1 cellular context compared by ENCODE assay signal in the genomic region with DNA sequence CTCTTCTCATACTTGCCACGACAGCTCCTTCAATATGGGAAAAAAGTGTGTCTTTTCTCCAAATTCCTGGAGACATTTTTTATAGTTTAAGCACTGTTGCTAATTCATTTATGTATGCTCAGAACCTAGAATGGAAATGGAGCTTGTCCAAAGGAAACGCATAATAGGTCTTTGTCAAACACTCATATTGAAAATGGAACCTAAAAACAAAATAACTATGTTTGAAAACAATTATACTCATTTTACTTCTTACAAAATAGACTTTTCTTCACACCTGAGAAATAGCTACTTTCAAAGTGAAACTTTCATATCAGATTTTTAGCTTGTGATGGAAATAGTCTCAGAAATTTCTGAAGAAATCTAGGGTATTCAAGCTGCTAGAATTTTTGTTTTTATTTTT.
TF ChIP-seq lines count a peak whose summit lies in the region.

No MANE protein-coding gene starts in this region.

TF ChIP-seq in GM12878, 131 proteins besides CTCF, POLR2A, EP300 and RAD21 (continued from another document and continues in another):
- TF ChIP-seq, protein P1, sequence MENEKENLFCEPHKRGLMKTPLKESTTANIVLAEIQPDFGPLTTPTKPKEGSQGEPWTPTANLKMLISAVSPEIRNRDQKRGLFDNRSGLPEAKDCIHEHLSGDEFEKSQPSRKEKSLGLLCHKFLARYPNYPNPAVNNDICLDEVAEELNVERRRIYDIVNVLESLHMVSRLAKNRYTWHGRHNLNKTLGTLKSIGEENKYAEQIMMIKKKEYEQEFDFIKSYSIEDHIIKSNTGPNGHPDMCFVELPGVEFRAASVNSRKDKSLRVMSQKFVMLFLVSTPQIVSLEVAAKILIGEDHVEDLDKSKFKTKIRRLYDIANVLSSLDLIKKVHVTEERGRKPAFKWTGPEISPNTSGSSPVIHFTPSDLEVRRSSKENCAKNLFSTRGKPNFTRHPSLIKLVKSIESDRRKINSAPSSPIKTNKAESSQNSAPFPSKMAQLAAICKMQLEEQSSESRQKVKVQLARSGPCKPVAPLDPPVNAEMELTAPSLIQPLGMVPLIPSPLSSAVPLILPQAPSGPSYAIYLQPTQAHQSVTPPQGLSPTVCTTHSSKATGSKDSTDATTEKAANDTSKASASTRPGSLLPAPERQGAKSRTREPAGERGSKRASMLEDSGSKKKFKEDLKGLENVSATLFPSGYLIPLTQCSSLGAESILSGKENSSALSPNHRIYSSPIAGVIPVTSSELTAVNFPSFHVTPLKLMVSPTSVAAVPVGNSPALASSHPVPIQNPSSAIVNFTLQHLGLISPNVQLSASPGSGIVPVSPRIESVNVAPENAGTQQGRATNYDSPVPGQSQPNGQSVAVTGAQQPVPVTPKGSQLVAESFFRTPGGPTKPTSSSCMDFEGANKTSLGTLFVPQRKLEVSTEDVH (IDR thresholded peaks at IDR 0.05; ENCODE audit: low read depth, partially characterized antibody) = no peak
- TF ChIP-seq HDGF (IDR thresholded peaks at IDR 0.05) (no peak), BRCA1 (IDR thresholded peaks at IDR 0.05; ENCODE audit: low read depth, low read length) (no peak), SREBF1 (IDR thresholded peaks at IDR 0.05; ENCODE audit: low read length) (no peak), CREB1 (IDR thresholded peaks at IDR 0.05; ENCODE audit: low read depth) (no peak), ZSCAN29 (IDR thresholded peaks at IDR 0.05) (no peak), MEF2A (IDR thresholded peaks at IDR 0.05; ENCODE audit: insufficient read depth, low read depth, low read length) (0 out of 2 replicates have a peak, but pooled peaks have one; percentile 42), SMARCA5 (IDR thresholded peaks at IDR 0.05) (no peak), RELA (IDR thresholded peaks at IDR 0.05; ENCODE audit: borderline replicate concordance, partially characterized antibody) (no peak), MXI1 (IDR thresholded peaks at IDR 0.05; ENCODE audit: low read depth, low read length) (no peak), EED (IDR thresholded peaks at IDR 0.05; ENCODE audit: low read depth) (no peak), TCF3 (IDR thresholded peaks at IDR 0.05; ENCODE audit: borderline replicate concordance, insufficient read depth, low read depth, low read length) (no peak), FOXM1 (IDR thresholded peaks at IDR 0.05; ENCODE audit: low read depth, low read length) (no peak), RB1 (IDR thresholded peaks at IDR 0.05; ENCODE audit: borderline replicate concordance) (peak; percentile 44; the same call in 1 of the 2 replicates), MYB (IDR thresholded peaks at IDR 0.05; ENCODE audit: borderline replicate concordance, low read depth, low read length) (no peak), JUNB (IDR thresholded peaks at IDR 0.05) (peak; percentile 90), FOXK2 (IDR thresholded peaks at IDR 0.05) (no peak), NFXL1 (IDR thresholded peaks at IDR 0.05; ENCODE audit: borderline replicate concordance) (no peak), JUND (IDR thresholded peaks at IDR 0.05; ENCODE audit: low read depth, low read length) (peak; percentile 75), YBX1 (IDR thresholded peaks at IDR 0.05) (no peak), MTA2 (IDR thresholded peaks at IDR 0.05; ENCODE audit: low read depth) (peak; percentile 80), TAF1 (IDR thresholded peaks at IDR 0.05; ENCODE audit: borderline replicate concordance, low read depth, low read length) (no peak), CHD2 (IDR thresholded peaks at IDR 0.05; ENCODE audit: borderline replicate concordance, low read depth, low read length) (no peak), HDAC2 (IDR thresholded peaks at IDR 0.05) (no peak), WRNIP1 (IDR thresholded peaks at IDR 0.05; ENCODE audit: borderline replicate concordance, low read depth, low read length) (no peak), SUPT20H (IDR thresholded peaks at IDR 0.05; ENCODE audit: borderline replicate concordance, control insufficient read depth, low read depth, low read length) (no peak), ZNF384 (IDR thresholded peaks at IDR 0.05; ENCODE audit: borderline replicate concordance, low read depth, low read length) (no peak), IRF4 (IDR thresholded peaks at IDR 0.05; ENCODE audit: low read depth, low read length) (no peak), ZNF217 (IDR thresholded peaks at IDR 0.05) (peak; percentile 35; the same call in 1 of the 2 replicates), IKZF1 (conservative IDR thresholded peaks at IDR 0.05) (0 out of 2 replicates have a peak, but pooled peaks have one; percentile 36), CHD1 (IDR thresholded peaks at IDR 0.05; ENCODE audit: low read depth, low read length) (no peak), BCL11A (IDR thresholded peaks at IDR 0.05; ENCODE audit: low read depth, low read length) (no peak), NRF1 (conservative IDR thresholded peaks at IDR 0.05; ENCODE audit: low read depth, low read length) (no peak), ZNF24 (IDR thresholded peaks at IDR 0.05) (no peak), TBL1XR1 (IDR thresholded peaks at IDR 0.05; ENCODE audit: low read depth, low read length) (no peak), NR2C2 (IDR thresholded peaks at IDR 0.05; ENCODE audit: borderline replicate concordance, control insufficient read depth, insufficient read length, low read depth) (no peak), YY1 (IDR thresholded peaks at IDR 0.05; ENCODE audit: low read depth, low read length) (no peak), STAT3 (IDR thresholded peaks at IDR 0.05; ENCODE audit: low read depth, low read length) (no peak), SRF (IDR thresholded peaks at IDR 0.05; ENCODE audit: low read depth in 2 of 2, low read length in 2 of 2) (no peak), CBFB (IDR thresholded peaks at IDR 0.05; ENCODE audit: low read depth) (no peak), SREBF2 (IDR thresholded peaks at IDR 0.05; ENCODE audit: low read length) (no peak), CREM (IDR thresholded peaks at IDR 0.05; ENCODE audit: low read depth) (peak; percentile 38; the same call in 1 of the 2 replicates)
- TF ChIP-seq, protein P2, sequence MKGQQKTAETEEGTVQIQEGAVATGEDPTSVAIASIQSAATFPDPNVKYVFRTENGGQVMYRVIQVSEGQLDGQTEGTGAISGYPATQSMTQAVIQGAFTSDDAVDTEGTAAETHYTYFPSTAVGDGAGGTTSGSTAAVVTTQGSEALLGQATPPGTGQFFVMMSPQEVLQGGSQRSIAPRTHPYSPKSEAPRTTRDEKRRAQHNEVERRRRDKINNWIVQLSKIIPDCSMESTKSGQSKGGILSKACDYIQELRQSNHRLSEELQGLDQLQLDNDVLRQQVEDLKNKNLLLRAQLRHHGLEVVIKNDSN (IDR thresholded peaks at IDR 0.05; ENCODE audit: borderline replicate concordance, extremely low read length, insufficient read depth, low read depth, low read length) = no peak
- TF ChIP-seq, protein P3, sequence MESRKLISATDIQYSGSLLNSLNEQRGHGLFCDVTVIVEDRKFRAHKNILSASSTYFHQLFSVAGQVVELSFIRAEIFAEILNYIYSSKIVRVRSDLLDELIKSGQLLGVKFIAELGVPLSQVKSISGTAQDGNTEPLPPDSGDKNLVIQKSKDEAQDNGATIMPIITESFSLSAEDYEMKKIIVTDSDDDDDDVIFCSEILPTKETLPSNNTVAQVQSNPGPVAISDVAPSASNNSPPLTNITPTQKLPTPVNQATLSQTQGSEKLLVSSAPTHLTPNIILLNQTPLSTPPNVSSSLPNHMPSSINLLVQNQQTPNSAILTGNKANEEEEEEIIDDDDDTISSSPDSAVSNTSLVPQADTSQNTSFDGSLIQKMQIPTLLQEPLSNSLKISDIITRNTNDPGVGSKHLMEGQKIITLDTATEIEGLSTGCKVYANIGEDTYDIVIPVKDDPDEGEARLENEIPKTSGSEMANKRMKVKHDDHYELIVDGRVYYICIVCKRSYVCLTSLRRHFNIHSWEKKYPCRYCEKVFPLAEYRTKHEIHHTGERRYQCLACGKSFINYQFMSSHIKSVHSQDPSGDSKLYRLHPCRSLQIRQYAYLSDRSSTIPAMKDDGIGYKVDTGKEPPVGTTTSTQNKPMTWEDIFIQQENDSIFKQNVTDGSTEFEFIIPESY (IDR thresholded peaks at IDR 0.05) = no peak
- TF ChIP-seq, protein P4, sequence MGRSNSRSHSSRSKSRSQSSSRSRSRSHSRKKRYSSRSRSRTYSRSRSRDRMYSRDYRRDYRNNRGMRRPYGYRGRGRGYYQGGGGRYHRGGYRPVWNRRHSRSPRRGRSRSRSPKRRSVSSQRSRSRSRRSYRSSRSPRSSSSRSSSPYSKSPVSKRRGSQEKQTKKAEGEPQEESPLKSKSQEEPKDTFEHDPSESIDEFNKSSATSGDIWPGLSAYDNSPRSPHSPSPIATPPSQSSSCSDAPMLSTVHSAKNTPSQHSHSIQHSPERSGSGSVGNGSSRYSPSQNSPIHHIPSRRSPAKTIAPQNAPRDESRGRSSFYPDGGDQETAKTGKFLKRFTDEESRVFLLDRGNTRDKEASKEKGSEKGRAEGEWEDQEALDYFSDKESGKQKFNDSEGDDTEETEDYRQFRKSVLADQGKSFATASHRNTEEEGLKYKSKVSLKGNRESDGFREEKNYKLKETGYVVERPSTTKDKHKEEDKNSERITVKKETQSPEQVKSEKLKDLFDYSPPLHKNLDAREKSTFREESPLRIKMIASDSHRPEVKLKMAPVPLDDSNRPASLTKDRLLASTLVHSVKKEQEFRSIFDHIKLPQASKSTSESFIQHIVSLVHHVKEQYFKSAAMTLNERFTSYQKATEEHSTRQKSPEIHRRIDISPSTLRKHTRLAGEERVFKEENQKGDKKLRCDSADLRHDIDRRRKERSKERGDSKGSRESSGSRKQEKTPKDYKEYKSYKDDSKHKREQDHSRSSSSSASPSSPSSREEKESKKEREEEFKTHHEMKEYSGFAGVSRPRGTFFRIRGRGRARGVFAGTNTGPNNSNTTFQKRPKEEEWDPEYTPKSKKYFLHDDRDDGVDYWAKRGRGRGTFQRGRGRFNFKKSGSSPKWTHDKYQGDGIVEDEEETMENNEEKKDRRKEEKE (IDR thresholded peaks at IDR 0.05) = no peak
- TF ChIP-seq, protein P5, sequence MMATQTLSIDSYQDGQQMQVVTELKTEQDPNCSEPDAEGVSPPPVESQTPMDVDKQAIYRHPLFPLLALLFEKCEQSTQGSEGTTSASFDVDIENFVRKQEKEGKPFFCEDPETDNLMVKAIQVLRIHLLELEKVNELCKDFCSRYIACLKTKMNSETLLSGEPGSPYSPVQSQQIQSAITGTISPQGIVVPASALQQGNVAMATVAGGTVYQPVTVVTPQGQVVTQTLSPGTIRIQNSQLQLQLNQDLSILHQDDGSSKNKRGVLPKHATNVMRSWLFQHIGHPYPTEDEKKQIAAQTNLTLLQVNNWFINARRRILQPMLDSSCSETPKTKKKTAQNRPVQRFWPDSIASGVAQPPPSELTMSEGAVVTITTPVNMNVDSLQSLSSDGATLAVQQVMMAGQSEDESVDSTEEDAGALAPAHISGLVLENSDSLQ (IDR thresholded peaks at IDR 0.05) = no peak
- TF ChIP-seq, protein P6, sequence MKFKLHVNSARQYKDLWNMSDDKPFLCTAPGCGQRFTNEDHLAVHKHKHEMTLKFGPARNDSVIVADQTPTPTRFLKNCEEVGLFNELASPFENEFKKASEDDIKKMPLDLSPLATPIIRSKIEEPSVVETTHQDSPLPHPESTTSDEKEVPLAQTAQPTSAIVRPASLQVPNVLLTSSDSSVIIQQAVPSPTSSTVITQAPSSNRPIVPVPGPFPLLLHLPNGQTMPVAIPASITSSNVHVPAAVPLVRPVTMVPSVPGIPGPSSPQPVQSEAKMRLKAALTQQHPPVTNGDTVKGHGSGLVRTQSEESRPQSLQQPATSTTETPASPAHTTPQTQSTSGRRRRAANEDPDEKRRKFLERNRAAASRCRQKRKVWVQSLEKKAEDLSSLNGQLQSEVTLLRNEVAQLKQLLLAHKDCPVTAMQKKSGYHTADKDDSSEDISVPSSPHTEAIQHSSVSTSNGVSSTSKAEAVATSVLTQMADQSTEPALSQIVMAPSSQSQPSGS (IDR thresholded peaks at IDR 0.05; ENCODE audit: low read length) = peak; percentile 49; the same call in 1 of the 2 replicates
- TF ChIP-seq, protein P7, sequence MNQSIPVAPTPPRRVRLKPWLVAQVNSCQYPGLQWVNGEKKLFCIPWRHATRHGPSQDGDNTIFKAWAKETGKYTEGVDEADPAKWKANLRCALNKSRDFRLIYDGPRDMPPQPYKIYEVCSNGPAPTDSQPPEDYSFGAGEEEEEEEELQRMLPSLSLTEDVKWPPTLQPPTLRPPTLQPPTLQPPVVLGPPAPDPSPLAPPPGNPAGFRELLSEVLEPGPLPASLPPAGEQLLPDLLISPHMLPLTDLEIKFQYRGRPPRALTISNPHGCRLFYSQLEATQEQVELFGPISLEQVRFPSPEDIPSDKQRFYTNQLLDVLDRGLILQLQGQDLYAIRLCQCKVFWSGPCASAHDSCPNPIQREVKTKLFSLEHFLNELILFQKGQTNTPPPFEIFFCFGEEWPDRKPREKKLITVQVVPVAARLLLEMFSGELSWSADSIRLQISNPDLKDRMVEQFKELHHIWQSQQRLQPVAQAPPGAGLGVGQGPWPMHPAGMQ (IDR thresholded peaks at IDR 0.05; ENCODE audit: borderline replicate concordance) = no peak
- TF ChIP-seq, protein P8, sequence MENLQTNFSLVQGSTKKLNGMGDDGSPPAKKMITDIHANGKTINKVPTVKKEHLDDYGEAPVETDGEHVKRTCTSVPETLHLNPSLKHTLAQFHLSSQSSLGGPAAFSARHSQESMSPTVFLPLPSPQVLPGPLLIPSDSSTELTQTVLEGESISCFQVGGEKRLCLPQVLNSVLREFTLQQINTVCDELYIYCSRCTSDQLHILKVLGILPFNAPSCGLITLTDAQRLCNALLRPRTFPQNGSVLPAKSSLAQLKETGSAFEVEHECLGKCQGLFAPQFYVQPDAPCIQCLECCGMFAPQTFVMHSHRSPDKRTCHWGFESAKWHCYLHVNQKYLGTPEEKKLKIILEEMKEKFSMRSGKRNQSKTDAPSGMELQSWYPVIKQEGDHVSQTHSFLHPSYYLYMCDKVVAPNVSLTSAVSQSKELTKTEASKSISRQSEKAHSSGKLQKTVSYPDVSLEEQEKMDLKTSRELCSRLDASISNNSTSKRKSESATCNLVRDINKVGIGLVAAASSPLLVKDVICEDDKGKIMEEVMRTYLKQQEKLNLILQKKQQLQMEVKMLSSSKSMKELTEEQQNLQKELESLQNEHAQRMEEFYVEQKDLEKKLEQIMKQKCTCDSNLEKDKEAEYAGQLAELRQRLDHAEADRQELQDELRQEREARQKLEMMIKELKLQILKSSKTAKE (IDR thresholded peaks at IDR 0.05; ENCODE audit: low read depth, poor library complexity, severe bottlenecking) = no peak
- TF ChIP-seq, protein P9, sequence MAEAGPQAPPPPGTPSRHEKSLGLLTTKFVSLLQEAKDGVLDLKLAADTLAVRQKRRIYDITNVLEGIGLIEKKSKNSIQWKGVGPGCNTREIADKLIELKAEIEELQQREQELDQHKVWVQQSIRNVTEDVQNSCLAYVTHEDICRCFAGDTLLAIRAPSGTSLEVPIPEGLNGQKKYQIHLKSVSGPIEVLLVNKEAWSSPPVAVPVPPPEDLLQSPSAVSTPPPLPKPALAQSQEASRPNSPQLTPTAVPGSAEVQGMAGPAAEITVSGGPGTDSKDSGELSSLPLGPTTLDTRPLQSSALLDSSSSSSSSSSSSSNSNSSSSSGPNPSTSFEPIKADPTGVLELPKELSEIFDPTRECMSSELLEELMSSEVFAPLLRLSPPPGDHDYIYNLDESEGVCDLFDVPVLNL (IDR thresholded peaks at IDR 0.05; ENCODE audit: low read depth, low read length) = no peak
- TF ChIP-seq, protein P10, sequence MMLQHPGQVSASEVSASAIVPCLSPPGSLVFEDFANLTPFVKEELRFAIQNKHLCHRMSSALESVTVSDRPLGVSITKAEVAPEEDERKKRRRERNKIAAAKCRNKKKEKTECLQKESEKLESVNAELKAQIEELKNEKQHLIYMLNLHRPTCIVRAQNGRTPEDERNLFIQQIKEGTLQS (IDR thresholded peaks at IDR 0.05; ENCODE audit: borderline replicate concordance, extremely low read depth, low read depth, low read length) = no peak
